ENCODE assay signal across 9 cellular contexts in the genomic region with DNA sequence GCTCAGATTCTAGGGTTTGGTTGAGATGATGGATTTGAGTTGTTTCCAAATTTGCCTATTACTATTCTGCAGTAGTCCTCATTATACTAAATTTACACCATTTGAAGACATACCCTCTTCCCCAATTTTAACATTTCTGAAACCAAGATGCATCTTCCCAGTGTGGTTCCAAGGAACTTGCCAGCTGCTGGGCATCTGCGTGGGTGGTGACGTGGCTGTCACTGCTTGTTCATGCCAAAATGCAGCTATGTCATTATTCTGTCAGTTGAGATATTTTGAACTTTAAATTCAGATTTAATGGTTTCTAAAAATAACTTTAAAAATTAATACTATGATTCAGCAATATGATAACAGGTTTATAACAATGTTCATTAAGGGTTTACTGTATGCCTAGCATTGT. TPM values are rescaled to one million over a fixed set of nuclear protein-coding genes. Genes with fewer than 3 reads are reported as not detected.
DNase-seq lines count a peak whose midpoint lies in the region; TF ChIP-seq lines count a peak whose summit lies in the region.
"Had no signal": no experiment of that assay in that cellular context is flagged by ENCODE, and none has a peak within 500 bp of the region (broad histone marks: within the 10 kb centered on the region; RNA-seq: fewer than 3 reads in every experiment).

No MANE protein-coding gene starts in this region.

- H3K79me2 ChIP-seq in SU-DHL-6 (ENCODE audit: insufficient read depth, low read length): no peaks in the 10 kb centered on the region; the same call in 1 of the 2 replicates

- H3K36me3 ChIP-seq in SU-DHL-6 (ENCODE audit: low read length) (no peaks in the 10 kb centered on the region), skeletal muscle satellite cell (ENCODE audit: insufficient read depth, low read length) (peaks cover 13% of the 10 kb centered on the region)

- no peaks in the 10 kb centered on the region for H3K27me3 ChIP-seq in SU-DHL-6 (ENCODE audit: low read length)
- H3K27me3 ChIP-seq in skeletal muscle satellite cell (ENCODE audit: control insufficient read depth, insufficient read depth, low read length): no peaks in the 10 kb centered on the region

- H3K4me2 ChIP-seq in SU-DHL-6 (ENCODE audit: low read depth, low read length, poor library complexity, severe bottlenecking): peak overlapping the region; percentile 90
- peak overlapping the region; percentile 94 for H3K4me2 ChIP-seq in skeletal muscle satellite cell (ENCODE audit: low read length)

- DNase-seq in DMS 273 (lab: John Stamatoyannopoulos, UW; ENCODE audit: unreplicated experiment) (peak; percentile 95), DMS 273 treated with DMSO at 0.1 percent for 48 hours (lab: John Stamatoyannopoulos, UW) (no peak), fibroblast of the aortic adventitia (ENCODE audit: low read depth) (no peak), NCI-H1417 (lab: John Stamatoyannopoulos, UW) (no peak), HEK293T (ENCODE audit: extremely low spot score) (no peak), NCI-H1105 (lab: John Stamatoyannopoulos, UW) (no peak)

- POLR2A ChIA-PET in HEK293T (lab: Yijun Ruan, JAX): interaction anchor here (0.6 to 3.1 kb wide), 5 partner anchors 12 to 213 kb away, joined by 3 to 30 read pairs (median 4); partner anchors contain the start of genes EXO5, NFYC and ZFP69B

- H3K4me1 ChIP-seq in skeletal muscle satellite cell (ENCODE audit: control insufficient read depth, insufficient read depth, low read length): peaks cover 7% of the 10 kb centered on the region

- H3K9me3 ChIP-seq in SU-DHL-6 (ENCODE audit: insufficient read depth, low read length) (peaks cover 15% of the 10 kb centered on the region), skeletal muscle satellite cell (replicated peaks; ENCODE audit: low read length) (peaks cover 7% of the 10 kb centered on the region)

- H3K9me2 ChIP-seq in SU-DHL-6 (replicated peaks; ENCODE audit: insufficient read depth, low read length): no peaks in the 10 kb centered on the region

- CTCF ChIA-PET in HEK293T (lab: Yijun Ruan, JAX): no interaction called here

- H3F3A ChIP-seq in SU-DHL-6 (ENCODE audit: insufficient read depth): peaks cover 18% of the 10 kb centered on the region; the same call in 1 of the 2 replicates

- TF ChIP-seq CTCF in SU-DHL-6 (IDR thresholded peaks at IDR 0.05; ENCODE audit: insufficient read depth, low read length, poor library complexity, severe bottlenecking) (no peak), fibroblast of the aortic adventitia (IDR thresholded peaks at IDR 0.05; ENCODE audit: insufficient read depth, low read length) (no peak)

- H3K4me3 ChIP-seq in SU-DHL-6 (ENCODE audit: insufficient read depth, low read length, poor library complexity, severe bottlenecking) (peak overlapping the region; percentile 62), fibroblast of the aortic adventitia (ENCODE audit: low read depth, low read length) (peak overlapping the region; percentile 78), skeletal muscle satellite cell (ENCODE audit: low read length) (peak overlapping the region; percentile 77)

- H4K20me1 ChIP-seq in SU-DHL-6 (ENCODE audit: low read depth, low read length): no peaks in the 10 kb centered on the region

- H3K27ac ChIP-seq in SU-DHL-6 (ENCODE audit: low read depth, low read length): peak overlapping the region; percentile 16; the same call in 1 of the 2 replicates
- H3K27ac ChIP-seq: 22Rv1 had no signal

- H3K9ac ChIP-seq in SU-DHL-6 (ENCODE audit: low read length) (peak overlapping the region; percentile 75), skeletal muscle satellite cell (ENCODE audit: low read depth, low read length) (no peak overlapping the region)

- H2AFZ ChIP-seq in SU-DHL-6 (ENCODE audit: low read depth, low read length, severe bottlenecking): no peak overlapping the region

TF ChIP-seq in HEK293T, 16 proteins besides CTCF, POLR2A, EP300 and RAD21:
- TF ChIP-seq FOXA1 (IDR thresholded peaks at IDR 0.05) (no peak), ZNF384 (IDR thresholded peaks at IDR 0.05) (no peak), NFRKB (IDR thresholded peaks at IDR 0.05) (no peak), BHLHE40 (IDR thresholded peaks at IDR 0.05; ENCODE audit: borderline replicate concordance) (no peak), HDGF (IDR thresholded peaks at IDR 0.05; ENCODE audit: borderline replicate concordance) (no peak), TARDBP (IDR thresholded peaks at IDR 0.05) (no peak), L3MBTL2 (conservative IDR thresholded peaks at IDR 0.05) (no peak), LEF1 (IDR thresholded peaks at IDR 0.05; ENCODE audit: borderline replicate concordance) (no peak), FOXK2 (IDR thresholded peaks at IDR 0.05) (no peak)

RNA-seq across cellular contexts. Expression of gene ZFP69, which starts 1.2 kb away (rescaled TPM):
- 1.7 and 3.4 TPM in 2 replicates for total RNA-seq in fibroblast of the aortic adventitia (ENCODE audit: low replicate concordance)
- 2.8 and 3.5 TPM in 2 replicates for total RNA-seq in skeletal muscle satellite cell (2012; rRNA removed)

RNA-seq across cellular contexts. Expression of gene ZFP69B, which starts 28.0 kb away (rescaled TPM):
- 6.1 and 8.5 TPM in 2 replicates for total RNA-seq in fibroblast of the aortic adventitia (ENCODE audit: low replicate concordance)
- 3.7 and 6.6 TPM in 2 replicates for total RNA-seq in skeletal muscle satellite cell (2012; rRNA removed)

RNA-seq across cellular contexts. Expression of gene EXO5, which starts 30.3 kb away (rescaled TPM):
- 11.5 and 15.1 TPM in 2 replicates for total RNA-seq in fibroblast of the aortic adventitia (ENCODE audit: low replicate concordance)
- 7.1 and 12.9 TPM in 2 replicates for total RNA-seq in skeletal muscle satellite cell (2012; rRNA removed)

RNA-seq across cellular contexts. Expression of gene ZNF684, which starts 53.2 kb away (rescaled TPM):
- total RNA-seq in fibroblast of the aortic adventitia (ENCODE audit: low replicate concordance): 5.6 and 7.0 TPM in 2 replicates
- total RNA-seq in skeletal muscle satellite cell (2012; rRNA removed): 2.8 TPM in 2 replicates
